10 cellular contexts compared by ENCODE assay signal in the genomic region with DNA sequence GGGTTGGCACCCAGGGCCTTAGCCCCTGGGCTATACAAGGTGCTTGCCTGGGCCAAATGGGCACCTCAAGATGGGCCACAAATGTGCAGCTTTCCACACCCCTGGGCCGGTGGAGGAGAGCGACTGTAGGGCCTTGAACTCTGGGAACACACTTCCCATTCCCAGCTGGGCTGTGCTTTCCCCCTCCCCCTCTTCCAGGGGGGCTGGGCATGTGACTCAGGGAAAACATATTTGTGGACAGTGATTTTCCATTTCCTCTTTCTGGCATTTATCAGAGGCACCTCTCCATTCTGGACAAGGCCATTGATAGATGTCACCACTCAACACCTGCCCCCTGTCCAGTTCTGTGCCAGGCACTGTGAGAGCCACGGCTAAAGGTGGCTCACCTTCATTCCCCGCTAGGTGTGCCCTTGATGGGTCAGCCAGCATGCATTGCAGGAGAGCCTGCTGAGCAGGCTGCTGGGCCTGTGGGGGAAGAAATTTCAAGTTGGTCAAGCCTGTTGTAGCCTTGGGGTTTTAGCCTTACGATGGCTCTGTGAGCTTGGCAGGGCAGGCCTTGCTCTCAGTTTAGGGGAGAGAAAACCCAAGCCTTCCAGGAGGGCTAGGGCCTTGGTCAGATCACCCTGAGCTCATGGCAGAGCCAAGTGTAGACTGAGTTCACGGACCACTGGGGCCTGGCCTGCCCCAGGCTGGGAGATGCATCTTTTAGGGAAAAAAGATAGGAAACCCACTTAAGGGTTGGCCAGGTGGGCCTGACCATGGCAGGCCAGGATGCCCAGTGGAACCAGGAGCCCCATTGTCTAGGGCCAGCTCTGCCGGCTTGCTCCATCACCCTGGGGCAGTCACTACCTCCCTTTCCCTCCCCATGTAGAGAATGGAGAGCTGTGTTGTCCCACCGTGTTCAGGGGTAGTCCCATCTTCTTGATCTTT.
DNase-seq lines count a peak whose midpoint lies in the region; ATAC-seq and TF ChIP-seq lines count a peak whose summit lies in the region.
"Had no signal": no experiment of that assay in that cellular context is flagged by ENCODE, and none has a peak within 500 bp of the region (broad histone marks: within the 10 kb centered on the region; RNA-seq: fewer than 3 reads in every experiment).

No MANE protein-coding gene starts in this region.

- peaks cover 9% of the 10 kb centered on the region for H3K27me3 Mint-ChIP-seq in neural progenitor cell (ENCODE audit: insufficient read depth, low read depth)
- no peaks in the 10 kb centered on the region for H3K27me3 Mint-ChIP-seq in activated T-helper 2 cell treated with anti-CD3 and anti-CD28 coated beads, Interferon-gamma antibody, Interleukin-2, Interleukin-4, amounts not matched to agents 10 μg/mL and 5 μg/mL and 100 μg/mL, durations not matched to agents 14 hours and 24 hours and 36 hours (ENCODE audit: low read depth)

- H3K79me2 ChIP-seq in neural progenitor cell (ENCODE audit: low read depth), result no peaks in the 10 kb centered on the region

- H4K20me1 ChIP-seq in neural progenitor cell (ENCODE audit: low read depth), result peaks cover 27% of the 10 kb centered on the region

- H2AFZ ChIP-seq in neural progenitor cell (replicated peaks), result no peak overlapping the region

- no peak for TF ChIP-seq EP300 in gastroesophageal sphincter (IDR thresholded peaks at IDR 0.05)

- no peak overlapping the region for H3K4me3 Mint-ChIP-seq in neural progenitor cell
- no peak overlapping the region for H3K4me3 Mint-ChIP-seq in activated T-helper 2 cell treated with anti-CD3 and anti-CD28 coated beads, Interferon-gamma antibody, Interleukin-2, Interleukin-4, amounts not matched to agents 10 μg/mL and 5 μg/mL and 100 μg/mL, durations not matched to agents 14 hours and 24 hours and 36 hours (ENCODE audit: low read depth)
- H3K4me3 Mint-ChIP-seq: activated B cell treated with CpG ODN at 0.5 μM for 24 hours had no signal

- peaks cover 27% of the 10 kb centered on the region for H3K36me3 Mint-ChIP-seq in neural progenitor cell
- no peaks in the 10 kb centered on the region for H3K36me3 Mint-ChIP-seq in activated T-helper 2 cell treated with anti-CD3 and anti-CD28 coated beads, Interferon-gamma antibody, Interleukin-2, Interleukin-4, amounts not matched to agents 10 μg/mL and 5 μg/mL and 100 μg/mL, durations not matched to agents 14 hours and 24 hours and 36 hours (ENCODE audit: low read depth)

- DNase-seq in EL (peak; percentile 83), amniotic epithelial cell (ENCODE audit: low read depth) (peak; percentile 55), renal cortical epithelial cell (ENCODE audit: low read depth) (peak; percentile 47), occipital lobe (lab: John Stamatoyannopoulos, UW) (no peak), neural progenitor cell (ENCODE audit: low spot score) (no peak)
- DNase-seq in activated T-helper 2 cell treated with anti-CD3 and anti-CD28 coated beads, Interferon-gamma antibody, Interleukin-2, Interleukin-4, amounts not matched to agents 10 μg/mL and 5 μg/mL and 100 μg/mL, durations not matched to agents 14 hours and 24 hours and 36 hours (ENCODE audit: low spot score), result no peak
- DNase-seq: activated B cell treated with CpG ODN at 0.5 μM for 24 hours, NCI-H526 had no signal

- no peaks in the 10 kb centered on the region for H3K9me3 Mint-ChIP-seq in neural progenitor cell
- H3K9me3 Mint-ChIP-seq in activated T-helper 2 cell treated with anti-CD3 and anti-CD28 coated beads, Interferon-gamma antibody, Interleukin-2, Interleukin-4, amounts not matched to agents 10 μg/mL and 5 μg/mL and 100 μg/mL, durations not matched to agents 14 hours and 24 hours and 36 hours, result no peaks in the 10 kb centered on the region
- H3K9me3 Mint-ChIP-seq: activated B cell treated with CpG ODN at 0.5 μM for 24 hours had no signal

- H3K4me2 ChIP-seq in neural progenitor cell, result no peak overlapping the region

- no peaks in the 10 kb centered on the region for H3F3A ChIP-seq in neural progenitor cell (ENCODE audit: low read depth)

- H3K36me3 ChIP-seq in gastroesophageal sphincter, result peaks cover 0 to 100% of the 10 kb centered on the region in 2 donors
- H3K36me3 ChIP-seq in neural progenitor cell, result no peaks in the 10 kb centered on the region

- H3K4me3 ChIP-seq in gastroesophageal sphincter, result no peak overlapping the region
- H3K4me3 ChIP-seq in neural progenitor cell, result no peak overlapping the region

- H3K27ac ChIP-seq in gastroesophageal sphincter (peak overlapping the region in 3 of 4 donors; percentile 44 to 71 (median 53)), neural progenitor cell (no peak overlapping the region)

- TF ChIP-seq CTCF in gastroesophageal sphincter (IDR thresholded peaks at IDR 0.05), result no peak
- TF ChIP-seq CTCF in neural progenitor cell (IDR thresholded peaks at IDR 0.05), result no peak

- no peaks in the 10 kb centered on the region for H3K4me1 Mint-ChIP-seq in neural progenitor cell
- H3K4me1 Mint-ChIP-seq in activated T-helper 2 cell treated with anti-CD3 and anti-CD28 coated beads, Interferon-gamma antibody, Interleukin-2, Interleukin-4, amounts not matched to agents 10 μg/mL and 5 μg/mL and 100 μg/mL, durations not matched to agents 14 hours and 24 hours and 36 hours (ENCODE audit: low read depth), result no peaks in the 10 kb centered on the region
- H3K4me1 Mint-ChIP-seq: activated B cell treated with CpG ODN at 0.5 μM for 24 hours had no signal

- H3K27ac Mint-ChIP-seq in neural progenitor cell, result no peak overlapping the region
- no peak overlapping the region for H3K27ac Mint-ChIP-seq in activated T-helper 2 cell treated with anti-CD3 and anti-CD28 coated beads, Interferon-gamma antibody, Interleukin-2, Interleukin-4, amounts not matched to agents 10 μg/mL and 5 μg/mL and 100 μg/mL, durations not matched to agents 14 hours and 24 hours and 36 hours
- H3K27ac Mint-ChIP-seq: activated B cell treated with CpG ODN at 0.5 μM for 24 hours had no signal

- peaks cover 0 to 26% (median 6%) of the 10 kb centered on the region in 3 donors for H3K4me1 ChIP-seq in gastroesophageal sphincter
- H3K4me1 ChIP-seq in neural progenitor cell, result no peaks in the 10 kb centered on the region

- no peak overlapping the region for H3K9ac ChIP-seq in neural progenitor cell

- ATAC-seq in gastroesophageal sphincter (peak; percentile 61), GM18519 (IDR thresholded peaks at IDR 0.05; ENCODE audit: low FRiP score, unreplicated experiment) (no peak)

- intact Hi-C loops in activated T-helper 2 cell treated with anti-CD3 and anti-CD28 coated beads, Interferon-gamma antibody, Interleukin-2, Interleukin-4, amounts not matched to agents 10 μg/mL and 5 μg/mL and 100 μg/mL, durations not matched to agents 14 hours and 24 hours and 36 hours (cut with micrococcal nuclease), result no loop called here

- 44 to 63% methylated on average over 1 to 3 of the region's 8 CpGs for WGBS in gastroesophageal sphincter (ENCODE audit: low coverage in 1 of 2), 2 donors

- H3K27me3 ChIP-seq in gastroesophageal sphincter (no peaks in the 10 kb centered on the region), neural progenitor cell (no peaks in the 10 kb centered on the region)

- no peaks in the 10 kb centered on the region for H3K9me3 ChIP-seq in gastroesophageal sphincter
- H3K9me3 ChIP-seq in neural progenitor cell (ENCODE audit: low read depth), result no peaks in the 10 kb centered on the region

- no peak for TF ChIP-seq POLR2A in gastroesophageal sphincter (IDR thresholded peaks at IDR 0.05)

Comparison
In these comparisons a context has a peak if more than half of its experiments do, and no peak if none do; other contexts are left out.
1. DNase-seq: peak in EL (single experiment), amniotic epithelial cell (single experiment) and renal cortical epithelial cell (single experiment); none in occipital lobe (single experiment), neural progenitor cell (single experiment) and activated T-helper 2 cell treated with anti-CD3 and anti-CD28 coated beads, Interferon-gamma antibody, Interleukin-2, Interleukin-4, amounts not matched to agents 10 μg/mL and 5 μg/mL and 100 μg/mL, durations not matched to agents 14 hours and 24 hours and 36 hours (single experiment).